ENCODE assay signal across 1 cellular context in genomic region chr11:76587810-76588454, GRCh38.
TF ChIP-seq lines count a peak whose summit lies in the region.

No MANE protein-coding gene starts in this region.

TF ChIP-seq in GM12878, 131 proteins besides CTCF, POLR2A, EP300 and RAD21 (continued from another document):
- TF ChIP-seq E4F1 (IDR thresholded peaks at IDR 0.05; ENCODE audit: borderline replicate concordance, partially characterized antibody) = no peak
- no peak for TF ChIP-seq RCOR1 (conservative IDR thresholded peaks at IDR 0.05; ENCODE audit: low read depth, low read length)
- TF ChIP-seq E2F8 (IDR thresholded peaks at IDR 0.05; ENCODE audit: low read depth, partially characterized antibody) = no peak
- TF ChIP-seq STAT3 (IDR thresholded peaks at IDR 0.05; ENCODE audit: low read depth, low read length) = no peak
- TF ChIP-seq FOS (IDR thresholded peaks at IDR 0.05; ENCODE audit: borderline replicate concordance, extremely low read depth, insufficient read length) = no peak
- TF ChIP-seq ESRRA (IDR thresholded peaks at IDR 0.05; ENCODE audit: low read length) = no peak
